ENCODE assay signal across 12 cellular contexts in genomic region chr7:151009340-151010001, GRCh38. TPM values are rescaled to one million over a fixed set of nuclear protein-coding genes. Genes with fewer than 3 reads are reported as not detected.
A peak's percentile ranks its signal among the peaks of the same experiment; 100 is the strongest.
DNase-seq lines count a peak whose midpoint lies in the region; ATAC-seq and TF ChIP-seq lines count a peak whose summit lies in the region.
"Had no signal": no experiment of that assay in that cellular context is flagged by ENCODE, and none has a peak within 500 bp of the region (broad histone marks: within the 10 kb centered on the region; RNA-seq: fewer than 3 reads in every experiment).

No MANE protein-coding gene starts in this region.

- H3K9me3 ChIP-seq in CD8-positive, alpha-beta memory T cell (ENCODE audit: low read length) = no peaks in the 10 kb centered on the region
- H3K9me3 ChIP-seq in OCI-LY1 (ENCODE audit: low read length) = no peaks in the 10 kb centered on the region
- no peaks in the 10 kb centered on the region for H3K9me3 ChIP-seq in endodermal cell (ENCODE audit: control insufficient read depth, low read length)
- no peaks in the 10 kb centered on the region for H3K9me3 ChIP-seq in HAP-1
- H3K9me3 ChIP-seq: BE2C, mucosa of descending colon had no signal

- DNase-seq in CD8-positive, alpha-beta memory T cell = no peak
- DNase-seq in endodermal cell = peak; percentile 78
- no peak for DNase-seq in HAP-1 (ENCODE audit: low spot score in 2 of 2)
- no peak for DNase-seq in NCI-H524 (lab: John Stamatoyannopoulos, UW)
- no peak for DNase-seq in NCI-H128 (lab: John Stamatoyannopoulos, UW; ENCODE audit: unreplicated experiment)
- DNase-seq: amniotic stem cell had no signal

- no peak overlapping the region for H2AFZ ChIP-seq in OCI-LY1 (ENCODE audit: low read length)

- ATAC-seq in HG02973 (IDR thresholded peaks at IDR 0.05; ENCODE audit: unreplicated experiment) = no peak

- H3K4me1 Mint-ChIP-seq in CD8-positive, alpha-beta memory T cell = peaks cover 55 to 73% (median 63%) of the 10 kb centered on the region in 3 donors
- peaks cover 21% of the 10 kb centered on the region for H3K4me1 Mint-ChIP-seq in endodermal cell

- peak overlapping the region in 1 of 7 donors; percentile 72 for H3K4me3 Mint-ChIP-seq in CD8-positive, alpha-beta memory T cell
- no peak overlapping the region for H3K4me3 Mint-ChIP-seq in endodermal cell

- peaks cover 0 to 2% (median 0%) of the 10 kb centered on the region in 3 donors for H3K36me3 Mint-ChIP-seq in CD8-positive, alpha-beta memory T cell
- H3K36me3 Mint-ChIP-seq in endodermal cell (ENCODE audit: low read depth) = no peaks in the 10 kb centered on the region

- WGBS in endodermal cell (ENCODE audit: insufficient coverage in 1 of 2, insufficient read length in 1 of 2), 2 experiments = 85 to 100% methylated on average over 1 to 20 of the region's 20 CpGs

- no peaks in the 10 kb centered on the region for H3K36me3 ChIP-seq in CD8-positive, alpha-beta memory T cell (ENCODE audit: insufficient read depth, low read length)
- H3K36me3 ChIP-seq in OCI-LY1 (ENCODE audit: insufficient read depth, low read length) (no peaks in the 10 kb centered on the region), endodermal cell (ENCODE audit: control insufficient read depth, insufficient read depth, low read length) (no peaks in the 10 kb centered on the region), HAP-1 (replicated peaks) (no peaks in the 10 kb centered on the region)
- H3K36me3 ChIP-seq: BE2C had no signal

- TF ChIP-seq CTCF in 22Rv1 (IDR thresholded peaks at IDR 0.05) (no peak), OCI-LY1 (IDR thresholded peaks at IDR 0.05; ENCODE audit: low read length) (0 out of 2 replicates have a peak, but pooled peaks have one; percentile 21), endodermal cell (conservative IDR thresholded peaks at IDR 0.05) (no peak)

- H3K9me3 Mint-ChIP-seq in CD8-positive, alpha-beta memory T cell = no peaks in the 10 kb centered on the region
- H3K9me3 Mint-ChIP-seq in endodermal cell = no peaks in the 10 kb centered on the region

- peak overlapping the region; percentile 73 for H3K27ac ChIP-seq in 22Rv1
- H3K27ac ChIP-seq in CD8-positive, alpha-beta memory T cell (ENCODE audit: low read depth, low read length) = peak overlapping the region; percentile 66
- H3K27ac ChIP-seq in OCI-LY1 (ENCODE audit: low read depth, low read length, poor library complexity, severe bottlenecking) = no peak overlapping the region
- no peak overlapping the region for H3K27ac ChIP-seq in endodermal cell (ENCODE audit: low read depth, low read length)

- POLR2A ChIA-PET in CD8-positive, alpha-beta memory T cell (lab: Charles Lee) = interaction anchor here (1.0 to 2.8 kb wide), 5 partner anchors 9 to 46 kb away, joined by 3 to 17 read pairs (median 4); partner anchors contain the start of gene ABCB8

- H3K4me2 ChIP-seq in OCI-LY1 (ENCODE audit: low read length) = no peak overlapping the region

- no peaks in the 10 kb centered on the region for H3K9me2 ChIP-seq in OCI-LY1 (ENCODE audit: low read depth, low read length)

- no peaks in the 10 kb centered on the region for H4K20me1 ChIP-seq in OCI-LY1 (ENCODE audit: insufficient read depth, low read length)

- peaks cover 0 to 10% of the 10 kb centered on the region in 2 donors for H3K27me3 Mint-ChIP-seq in CD8-positive, alpha-beta memory T cell
- peaks cover 33% of the 10 kb centered on the region for H3K27me3 Mint-ChIP-seq in endodermal cell (ENCODE audit: insufficient read depth)

- H3K27me3 ChIP-seq in CD8-positive, alpha-beta memory T cell (ENCODE audit: insufficient read depth, low read length, poor library complexity, severe bottlenecking) = no peaks in the 10 kb centered on the region
- H3K27me3 ChIP-seq in OCI-LY1 (ENCODE audit: insufficient read depth, low read length) (peaks cover 4% of the 10 kb centered on the region; the same call in 1 of the 2 replicates), endodermal cell (ENCODE audit: control insufficient read depth, insufficient read depth, low read length, poor library complexity, severe bottlenecking) (no peaks in the 10 kb centered on the region), HAP-1 (ENCODE audit: low read depth) (no peaks in the 10 kb centered on the region)
- H3K27me3 ChIP-seq: BE2C had no signal

- peaks cover 72% of the 10 kb centered on the region for H3K4me1 ChIP-seq in CD8-positive, alpha-beta memory T cell (ENCODE audit: insufficient read depth, low read length)
- peaks cover 18% of the 10 kb centered on the region for H3K4me1 ChIP-seq in OCI-LY1 (ENCODE audit: insufficient read depth, low read length, severe bottlenecking)
- peaks cover 9% of the 10 kb centered on the region for H3K4me1 ChIP-seq in endodermal cell (ENCODE audit: control insufficient read depth, insufficient read depth, low read length)
- H3K4me1 ChIP-seq in HAP-1 = no peaks in the 10 kb centered on the region

- in situ Hi-C loops in HAP-1 (cut with MboI; ENCODE audit: low sequenced_read_pairs) = no loop called here

- H3K79me2 ChIP-seq in OCI-LY1 (ENCODE audit: insufficient read depth, low read length) = no peaks in the 10 kb centered on the region

- H3K4me3 ChIP-seq in CD8-positive, alpha-beta memory T cell (ENCODE audit: low read length) = no peak overlapping the region
- no peak overlapping the region for H3K4me3 ChIP-seq in OCI-LY1 (ENCODE audit: low read depth, low read length, poor library complexity, severe bottlenecking)
- H3K4me3 ChIP-seq in endodermal cell (ENCODE audit: low read length) = no peak overlapping the region
- no peak overlapping the region for H3K4me3 ChIP-seq in HAP-1
- H3K4me3 ChIP-seq: mucosa of descending colon had no signal

- CTCF ChIA-PET in CD8-positive, alpha-beta memory T cell (lab: Charles Lee) = interaction anchor here (1.3 to 5.5 kb wide), 12 partner anchors 9 to 111 kb away, joined by 3 to 44 read pairs (median 8); partner anchors contain the start of genes ATG9B and NOS3

- no peaks in the 10 kb centered on the region for H3F3A ChIP-seq in OCI-LY1 (ENCODE audit: insufficient read depth, low read length)

- H3K9ac ChIP-seq in OCI-LY1 (ENCODE audit: low read length) (no peak overlapping the region), endodermal cell (ENCODE audit: extremely low read depth, low read length, poor library complexity, severe bottlenecking) (no peak overlapping the region)

- H3K27ac Mint-ChIP-seq in CD8-positive, alpha-beta memory T cell = peak overlapping the region in 6 of 8 donors; percentile 23 to 100 (median 86)
- H3K27ac Mint-ChIP-seq in endodermal cell = no peak overlapping the region

RNA-seq across cellular contexts. Expression of gene ATG9B, which starts 14.8 kb away (rescaled TPM):
- total RNA-seq in CD8-positive, alpha-beta memory T cell = 1 to 10 TPM; 3.8 to 4.2 TPM
- 15.4 TPM for polyA plus RNA-seq in CD8-positive, alpha-beta memory T cell
- 1 to 10 TPM; 2.0 to 3.0 TPM for total RNA-seq in endodermal cell
- polyA plus RNA-seq in endodermal cell (2013, experiment 1 of 2) = 4.3 TPM
- polyA plus RNA-seq in endodermal cell (2013, experiment 2 of 2) = 4.0 TPM
- total RNA-seq: Daoy had no signal

RNA-seq across cellular contexts. Expression of gene NOS3, which starts 18.7 kb away (rescaled TPM):
- 10 to 100 TPM in 1 of 2 experiments, 1 to 10 TPM in 1; 9.9 to 10.6 TPM for total RNA-seq in CD8-positive, alpha-beta memory T cell
- 5.2 TPM for polyA plus RNA-seq in CD8-positive, alpha-beta memory T cell
- total RNA-seq in endodermal cell = 1 to 10 TPM; 2.3 to 9.1 TPM
- polyA plus RNA-seq in endodermal cell (2013, experiment 1 of 2) = 4.0 TPM
- 4.1 TPM for polyA plus RNA-seq in endodermal cell (2013, experiment 2 of 2)

RNA-seq across cellular contexts. Expression of gene ABCB8, which starts 18.8 kb away (rescaled TPM):
- 10 to 100 TPM; 49.2 to 52.3 TPM for total RNA-seq in CD8-positive, alpha-beta memory T cell
- polyA plus RNA-seq in CD8-positive, alpha-beta memory T cell = 18.4 TPM
- 10 to 100 TPM; 35.9 to 37.2 TPM for total RNA-seq in endodermal cell
- 27.6 TPM for polyA plus RNA-seq in endodermal cell (2013, experiment 1 of 2)
- polyA plus RNA-seq in endodermal cell (2013, experiment 2 of 2) = 25.8 TPM

RNA-seq across cellular contexts. Expression of gene KCNH2, which starts 31.4 kb away (rescaled TPM):
- total RNA-seq in CD8-positive, alpha-beta memory T cell = under 1 TPM; 0.11 to 0.24 TPM
- polyA plus RNA-seq in CD8-positive, alpha-beta memory T cell = 0.63 TPM
- total RNA-seq in endodermal cell = 1 to 10 TPM; 1.1 to 1.9 TPM
- polyA plus RNA-seq in endodermal cell (2013, experiment 1 of 2) = 19.3 TPM
- 17.8 TPM for polyA plus RNA-seq in endodermal cell (2013, experiment 2 of 2)

RNA-seq across cellular contexts. Expression of gene ASIC3, which starts 38.9 kb away (rescaled TPM):
- 1 to 10 TPM; 2.6 to 3.6 TPM for total RNA-seq in CD8-positive, alpha-beta memory T cell
- polyA plus RNA-seq in CD8-positive, alpha-beta memory T cell = not detected
- total RNA-seq in endodermal cell = 1 to 10 TPM; 2.5 to 3.0 TPM
- polyA plus RNA-seq in endodermal cell (2013, experiment 1 of 2) = 5.1 TPM
- polyA plus RNA-seq in endodermal cell (2013, experiment 2 of 2) = 4.0 TPM

Comparison
In these comparisons a context has a peak if more than half of its experiments do, and no peak if none do; other contexts are left out.
1. H3K27ac ChIP-seq: peak in 22Rv1 (single experiment) and CD8-positive, alpha-beta memory T cell (single experiment); none in OCI-LY1 (single experiment) and endodermal cell (single experiment).